Comparison of ENCODE assay signal across 9 cellular contexts in genomic region chr18:63788447-63789096, GRCh38. TPM values are rescaled to one million over a fixed set of nuclear protein-coding genes. Genes with fewer than 3 reads are reported as not detected.
DNase-seq lines count a peak whose midpoint lies in the region; ATAC-seq, FAIRE-seq and TF ChIP-seq lines count a peak whose summit lies in the region.
"Had no signal": no experiment of that assay in that cellular context is flagged by ENCODE, and none has a peak within 500 bp of the region (broad histone marks: within the 10 kb centered on the region; RNA-seq: fewer than 3 reads in every experiment).

No MANE protein-coding gene starts in this region.

- ATAC-seq in GM19043 (IDR thresholded peaks at IDR 0.05; ENCODE audit: low read depth, unreplicated experiment): peak; percentile 83
- ATAC-seq in activated T-cell treated with anti-CD3 and anti-CD28 coated beads, Interleukin-2, amount 50 U/mL, for 72 hours (replicated peaks in 1 of 2): peak; percentile 100
- ATAC-seq in naive thymus-derived CD4-positive, alpha-beta T cell: peak; percentile 96
- ATAC-seq in left ventricle myocardium superior: no peak

- H3K36me3 Mint-ChIP-seq in activated T-cell treated with anti-CD3 and anti-CD28 coated beads, Interleukin-2, amount 50 U/mL, for 72 hours (ENCODE audit: insufficient read depth in 2 of 2): no peaks in the 10 kb centered on the region
- no peaks in the 10 kb centered on the region for H3K36me3 Mint-ChIP-seq in naive thymus-derived CD4-positive, alpha-beta T cell

- no peak overlapping the region for H3K27ac ChIP-seq in naive thymus-derived CD4-positive, alpha-beta T cell (ENCODE audit: low read depth, low read length)
- H3K27ac ChIP-seq: pancreas had no signal

- peak; percentile 64 to 74 for DNase-seq in activated T-cell treated with anti-CD3 and anti-CD28 coated beads, Interleukin-2, amount 50 U/mL, for 72 hours
- DNase-seq in naive thymus-derived CD4-positive, alpha-beta T cell: peak in 1 of 9 donors; percentile 22
- DNase-seq in NCI-H2196 treated with DMSO at 0.1 percent for 48 hours (lab: John Stamatoyannopoulos, UW; ENCODE audit: unreplicated experiment) (no peak), frontal cortex (ENCODE audit: low spot score in 2 of 2) (no peak), left ventricle myocardium superior (no peak), NCI-H1930 (lab: John Stamatoyannopoulos, UW) (no peak)
- DNase-seq: pancreas had no signal

- POLR2A ChIA-PET in naive thymus-derived CD4-positive, alpha-beta T cell (lab: Charles Lee): no interaction called here

- no peaks in the 10 kb centered on the region for H3K27me3 ChIP-seq in Loucy (ENCODE audit: insufficient read depth, low read length, poor library complexity, severe bottlenecking)
- H3K27me3 ChIP-seq in naive thymus-derived CD4-positive, alpha-beta T cell (ENCODE audit: control insufficient read depth in 2 of 2, insufficient read depth in 2 of 2, low read length in 2 of 2): no peaks in the 10 kb centered on the region
- H3K27me3 ChIP-seq: pancreas had no signal

- peak overlapping the region; percentile 74 for H2AFZ ChIP-seq in Loucy (ENCODE audit: low read length)

- no peaks in the 10 kb centered on the region for H3K4me1 ChIP-seq in Loucy (ENCODE audit: insufficient read depth, low read length, poor library complexity, severe bottlenecking)
- H3K4me1 ChIP-seq in naive thymus-derived CD4-positive, alpha-beta T cell (ENCODE audit: control insufficient read depth in 2 of 2, insufficient read depth in 2 of 2, low read length in 2 of 2): no peaks in the 10 kb centered on the region
- H3K4me1 ChIP-seq: pancreas had no signal

- no peaks in the 10 kb centered on the region for H3K27me3 Mint-ChIP-seq in activated T-cell treated with anti-CD3 and anti-CD28 coated beads, Interleukin-2, amount 50 U/mL, for 72 hours (ENCODE audit: low read depth)
- peaks cover 0 to 3% (median 0%) of the 10 kb centered on the region in 5 donors for H3K27me3 Mint-ChIP-seq in naive thymus-derived CD4-positive, alpha-beta T cell

- no peaks in the 10 kb centered on the region for H3K9me3 Mint-ChIP-seq in activated T-cell treated with anti-CD3 and anti-CD28 coated beads, Interleukin-2, amount 50 U/mL, for 72 hours
- H3K9me3 Mint-ChIP-seq in naive thymus-derived CD4-positive, alpha-beta T cell: peaks cover 0 to 3% (median 0%) of the 10 kb centered on the region in 11 donors

- intact Hi-C loops in naive thymus-derived CD4-positive, alpha-beta T cell (cut with micrococcal nuclease): no loop called here
- intact Hi-C loops in left ventricle myocardium superior (cut with micrococcal nuclease): no loop called here

- H4K20me1 ChIP-seq in Loucy (ENCODE audit: insufficient read depth, low read length, poor library complexity, severe bottlenecking): no peaks in the 10 kb centered on the region

- no peak overlapping the region for H3K4me2 ChIP-seq in Loucy (ENCODE audit: low read depth, low read length, poor library complexity, severe bottlenecking)

- no peak overlapping the region for H3K9ac ChIP-seq in Loucy (ENCODE audit: low read depth, low read length, poor library complexity, severe bottlenecking)

- CTCF ChIA-PET in naive thymus-derived CD4-positive, alpha-beta T cell (lab: Charles Lee): no interaction called here

- no peak for TF ChIP-seq CTCF in Loucy (conservative IDR thresholded peaks at IDR 0.05; ENCODE audit: low read length)

- H3K9me2 ChIP-seq in Loucy (replicated peaks; ENCODE audit: low read depth, low read length): no peaks in the 10 kb centered on the region

- no peaks in the 10 kb centered on the region for H3K4me1 Mint-ChIP-seq in activated T-cell treated with anti-CD3 and anti-CD28 coated beads, Interleukin-2, amount 50 U/mL, for 72 hours (ENCODE audit: low read depth)
- H3K4me1 Mint-ChIP-seq in naive thymus-derived CD4-positive, alpha-beta T cell: no peaks in the 10 kb centered on the region

- no peak for FAIRE-seq in frontal cortex (lab: Jason Lieb, UNC)
- FAIRE-seq: pancreas had no signal

- H3K9me3 ChIP-seq in Loucy (ENCODE audit: insufficient read depth, low read depth, low read length): no peaks in the 10 kb centered on the region
- H3K9me3 ChIP-seq in naive thymus-derived CD4-positive, alpha-beta T cell (ENCODE audit: control insufficient read depth in 2 of 3, low read length in 3 of 3): no peaks in the 10 kb centered on the region
- H3K9me3 ChIP-seq: pancreas had no signal

- no peak overlapping the region for H3K4me3 ChIP-seq in Loucy (ENCODE audit: low read length, poor library complexity, severe bottlenecking)
- H3K4me3 ChIP-seq in naive thymus-derived CD4-positive, alpha-beta T cell (ENCODE audit: low read length): no peak overlapping the region
- H3K4me3 ChIP-seq: pancreas had no signal

- no peaks in the 10 kb centered on the region for H3F3A ChIP-seq in Loucy (ENCODE audit: low read depth)

- no peaks in the 10 kb centered on the region for H3K36me3 ChIP-seq in Loucy (ENCODE audit: insufficient read depth, low read length)
- H3K36me3 ChIP-seq in naive thymus-derived CD4-positive, alpha-beta T cell (ENCODE audit: control insufficient read depth in 2 of 3, insufficient read depth in 3 of 3, low read length in 3 of 3): no peaks in the 10 kb centered on the region
- H3K36me3 ChIP-seq: pancreas had no signal

- no peaks in the 10 kb centered on the region for H3K79me2 ChIP-seq in Loucy (ENCODE audit: insufficient read depth, low read length)

- no peak overlapping the region for H3K27ac Mint-ChIP-seq in activated T-cell treated with anti-CD3 and anti-CD28 coated beads, Interleukin-2, amount 50 U/mL, for 72 hours
- H3K27ac Mint-ChIP-seq in naive thymus-derived CD4-positive, alpha-beta T cell: no peak overlapping the region

- no peak overlapping the region for H3K4me3 Mint-ChIP-seq in activated T-cell treated with anti-CD3 and anti-CD28 coated beads, Interleukin-2, amount 50 U/mL, for 72 hours
- H3K4me3 Mint-ChIP-seq in naive thymus-derived CD4-positive, alpha-beta T cell: no peak overlapping the region

RNA-seq across cellular contexts. Expression of gene SERPINB7, which starts 13.4 kb away (rescaled TPM):
- not detected for total RNA-seq in activated T-cell treated with anti-CD3 and anti-CD28 coated beads, Interleukin-2, amount 50 U/mL, for 72 hours
- total RNA-seq in naive thymus-derived CD4-positive, alpha-beta T cell: not detected
- not detected for polyA plus RNA-seq in naive thymus-derived CD4-positive, alpha-beta T cell
- total RNA-seq in frontal cortex: not detected
- total RNA-seq in left ventricle myocardium superior: not detected
- total RNA-seq: pancreas had no signal
- polyA plus RNA-seq: pancreas had no signal

Comparison
In these comparisons a context has a peak if more than half of its experiments do, and no peak if none do; other contexts are left out.
1. DNase-seq: peak in activated T-cell treated with anti-CD3 and anti-CD28 coated beads, Interleukin-2, amount 50 U/mL, for 72 hours (2 of 2); none in NCI-H2196 treated with DMSO at 0.1 percent for 48 hours (single experiment), frontal cortex (0 of 2), left ventricle myocardium superior (single experiment) and NCI-H1930 (0 of 2).